In the genomic region with DNA sequence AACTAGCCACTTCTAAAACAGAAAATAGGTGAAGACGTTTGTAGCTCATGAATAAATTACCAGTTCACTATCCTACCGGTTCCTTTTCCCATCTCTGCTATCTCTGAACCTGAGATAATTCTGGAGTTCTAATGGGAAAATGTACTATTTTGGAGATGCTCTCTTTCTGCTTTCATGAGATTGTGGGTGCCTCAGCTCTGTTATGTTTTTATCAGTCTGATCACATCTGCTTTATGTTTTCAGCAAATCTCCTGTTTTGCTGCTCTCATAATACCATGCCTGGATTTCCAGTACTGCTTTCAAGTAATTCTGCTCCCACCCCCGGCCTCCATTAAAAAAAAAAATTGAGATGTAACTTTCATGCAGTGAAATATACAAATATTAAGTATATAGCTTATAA, we compare ENCODE assay signal across 30 cellular contexts.
"Had no signal": no experiment of that assay in that cellular context is flagged by ENCODE, and none has a peak within 500 bp of the region (broad histone marks: within the 10 kb centered on the region; RNA-seq: fewer than 3 reads in every experiment).

No MANE protein-coding gene starts in this region.

- H3K36me3 ChIP-seq: ascending aorta, cardiac muscle cell had no signal

- H3K9me3 ChIP-seq: ascending aorta had no signal

- DNase-seq: activated B cell treated with CpG ODN at 0.5 μM for 24 hours; activated CD4-positive, alpha-beta memory T cell treated with anti-CD3 and anti-CD28 coated beads for 36 hours; activated CD4-positive, alpha-beta T cell treated with anti-CD3 and anti-CD28 coated beads for 4 hours; activated CD4-positive, alpha-beta T cell treated with anti-CD3 and anti-CD28 coated beads, Interleukin-2, amount 10 ng/mL, durations not matched to agents 24 days and 14 days; activated CD4-positive, alpha-beta T cell treated with anti-CD3 and anti-CD28 coated beads, Interleukin-2, amount 50 U/mL, for 1 hour; activated CD4-positive, alpha-beta T cell treated with anti-CD3 and anti-CD28 coated beads, Interleukin-2, amount 50 U/mL, for 4 hours; activated CD4-positive, CD25-positive, alpha-beta regulatory T cell treated with anti-CD3 and anti-CD28 coated beads, Interleukin-2, amount 50 U/mL, for 72 hours; activated CD8-positive, alpha-beta memory T cell treated with anti-CD3 and anti-CD28 coated beads, Interleukin-2, amount 50 U/mL, for 4 hours; activated CD8-positive, alpha-beta T cell treated with anti-CD3 and anti-CD28 coated beads for 36 hours; activated effector memory CD4-positive, alpha-beta T cell treated with anti-CD3 and anti-CD28 coated beads, Interleukin-2, amount 50 U/mL, for 16 hours; activated gamma-delta T cell treated with Interleukin-2 at 50 U/mL for 16 hours; activated naive CD4-positive, alpha-beta T cell treated with anti-CD3 and anti-CD28 coated beads, Interleukin-2, amount 10 ng/mL, durations not matched to agents 7 days and 5 days; activated naive CD4-positive, alpha-beta T cell treated with Interleukin-2 at 50 U/mL for 16 hours; activated naive CD8-positive, alpha-beta T cell treated with anti-CD3 and anti-CD28 coated beads, Interleukin-2, amount 10 ng/mL, durations not matched to agents 7 days and 5 days; activated naive CD8-positive, alpha-beta T cell treated with anti-CD3 and anti-CD28 coated beads, Interleukin-2, amount 50 U/mL, for 24 hours; activated T-cell treated with anti-CD3 and anti-CD28 coated beads for 4 hours; activated T-cell treated with anti-CD3 and anti-CD28 coated beads, Interleukin-2, amount 50 U/mL, for 1 hour; activated T-cell treated with anti-CD3 and anti-CD28 coated beads, Interleukin-2, amount 50 U/mL, for 4 hours; activated T-cell treated with anti-CD3 and anti-CD28 coated beads, Interleukin-2, amount 50 U/mL, for 72 hours; amygdala; anterior cingulate cortex; cerebellar nuclear complex; T-helper 2 cell; T-helper 9 cell had no signal

- H3K27ac ChIP-seq: ascending aorta, cardiac muscle cell, VCaP had no signal

- FAIRE-seq: bronchial epithelial cell, TTC549 had no signal

- H3K4me1 ChIP-seq: ascending aorta had no signal

- H3K4me3 ChIP-seq: ascending aorta, cardiac muscle cell had no signal

- H3K27me3 ChIP-seq: ascending aorta, cardiac muscle cell had no signal

- ATAC-seq: activated CD8-positive, alpha-beta T cell treated with anti-CD3 and anti-CD28 coated beads for 36 hours; activated naive CD8-positive, alpha-beta T cell treated with anti-CD3 and anti-CD28 coated beads, Interleukin-2, amount 50 U/mL, for 24 hours; activated T-cell treated with anti-CD3 and anti-CD28 coated beads, Interleukin-2, amount 50 U/mL, for 4 hours; activated T-cell treated with anti-CD3 and anti-CD28 coated beads, Interleukin-2, amount 50 U/mL, for 72 hours; activated T-helper 17 cell treated with anti-CD3 and anti-CD28 coated beads, Interleukin-2, amount 50 U/mL, for 72 hours had no signal
